In the genomic region with DNA sequence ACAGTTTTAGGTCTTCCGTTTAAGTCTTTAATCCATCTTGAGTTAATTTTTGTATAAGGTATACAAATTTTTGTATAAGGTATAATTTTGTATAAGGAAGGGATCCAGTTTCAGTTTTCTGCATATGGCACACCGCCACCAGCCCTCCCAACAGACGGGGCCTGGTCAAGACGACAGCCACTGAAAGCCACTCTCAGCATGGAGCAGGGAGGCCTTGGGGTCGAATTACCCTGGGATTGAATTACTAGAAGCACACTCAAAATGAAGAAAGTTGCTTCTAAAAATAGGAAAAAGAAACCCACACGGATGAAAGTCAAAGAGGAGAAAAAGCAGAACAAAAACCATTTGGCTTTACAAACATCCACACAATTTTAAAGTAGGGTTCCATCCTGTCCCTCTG, we compare ENCODE assay signal across 27 cellular contexts.
DNase-seq lines count a peak whose midpoint lies in the region; ATAC-seq and TF ChIP-seq lines count a peak whose summit lies in the region.
"Had no signal": no experiment of that assay in that cellular context is flagged by ENCODE, and none has a peak within 500 bp of the region (broad histone marks: within the 10 kb centered on the region; RNA-seq: fewer than 3 reads in every experiment).

No MANE protein-coding gene starts in this region.

- TF ChIP-seq CTCF in GM23338 (conservative IDR thresholded peaks at IDR 0.05; ENCODE audit: low read depth in 2 of 2) (no peak), lower leg skin (IDR thresholded peaks at IDR 0.05) (no peak)

- no peak overlapping the region for H2BK15ac ChIP-seq in mesendoderm (replicated peaks; ENCODE audit: low read depth)

- H2BK120ac ChIP-seq in mesendoderm (ENCODE audit: low read depth, low read length) = no peak overlapping the region

- peaks cover 2% of the 10 kb centered on the region for H3K27me3 Mint-ChIP-seq in GM23338 (ENCODE audit: insufficient read depth, low read depth, poor library complexity)
- H3K27me3 Mint-ChIP-seq: activated CD4-positive, alpha-beta memory T cell treated with anti-CD3 and anti-CD28 coated beads for 36 hours; activated naive CD4-positive, alpha-beta T cell treated with anti-CD3 and anti-CD28 coated beads, Interleukin-2, amount 10 ng/mL, durations not matched to agents 7 days and 5 days; IgD-negative memory B cell had no signal

- no peak overlapping the region for H3K4me3 ChIP-seq in GM23338
- no peak overlapping the region for H3K4me3 ChIP-seq in mesendoderm (ENCODE audit: low read length)
- no peak overlapping the region for H3K4me3 ChIP-seq in lower leg skin (ENCODE audit: low read depth, poor library complexity, severe bottlenecking)
- H3K4me3 ChIP-seq: breast epithelium, lung, right atrium auricular region, transverse colon had no signal

- H3F3A ChIP-seq in GM23338 (replicated peaks; ENCODE audit: low read depth) = no peaks in the 10 kb centered on the region

- H3K18ac ChIP-seq in mesendoderm (ENCODE audit: low read length) = peak overlapping the region; percentile 23

- no peak overlapping the region for H3K27ac ChIP-seq in GM23338 (ENCODE audit: low read depth)
- H3K27ac ChIP-seq in mesendoderm (ENCODE audit: low read depth, low read length) = no peak overlapping the region
- H3K27ac ChIP-seq: breast epithelium, right atrium auricular region, transverse colon had no signal

- no peak overlapping the region for H3K4ac ChIP-seq in mesendoderm (ENCODE audit: low read depth, low read length)

- H3K4me2 ChIP-seq in GM23338 (peak overlapping the region; percentile 3; the same call in 1 of the 2 replicates), mesendoderm (ENCODE audit: low read length) (no peak overlapping the region)

- H3K9ac ChIP-seq in mesendoderm (ENCODE audit: low read length) = no peak overlapping the region

- intact Hi-C loops in lower leg skin (cut with DNase I; ENCODE audit: low total_unique reads) = no loop called here

- H3K9me3 Mint-ChIP-seq in GM23338 = no peaks in the 10 kb centered on the region; the same call in 2 of the 3 replicates

- no peak overlapping the region for H4K5ac ChIP-seq in mesendoderm (ENCODE audit: low read length)

- no peak overlapping the region for H3K56ac ChIP-seq in mesendoderm (ENCODE audit: low read length)

- peak overlapping the region; percentile 2; the same call in 1 of the 2 replicates for H2AFZ ChIP-seq in GM23338

- no peak overlapping the region for H4K8ac ChIP-seq in mesendoderm (ENCODE audit: low read depth, low read length)

- H3K23ac ChIP-seq in mesendoderm (ENCODE audit: low read length) = no peak overlapping the region

- no peak overlapping the region for H3K27ac Mint-ChIP-seq in GM23338
- H3K27ac Mint-ChIP-seq: activated CD4-positive, alpha-beta memory T cell treated with anti-CD3 and anti-CD28 coated beads for 36 hours; activated naive CD4-positive, alpha-beta T cell treated with anti-CD3 and anti-CD28 coated beads, Interleukin-2, amount 10 ng/mL, durations not matched to agents 7 days and 5 days; IgD-negative memory B cell had no signal

- H3K4me1 ChIP-seq in GM23338 (ENCODE audit: insufficient read depth) (peaks cover 14% of the 10 kb centered on the region), mesendoderm (ENCODE audit: control insufficient read depth, low read depth, low read length) (no peaks in the 10 kb centered on the region)
- H3K4me1 ChIP-seq: breast epithelium, right atrium auricular region, transverse colon had no signal

- TF ChIP-seq POLR2A in lower leg skin (IDR thresholded peaks at IDR 0.05) = no peak

- no peak overlapping the region for H3K4me3 Mint-ChIP-seq in GM23338
- H3K4me3 Mint-ChIP-seq: activated CD4-positive, alpha-beta memory T cell treated with anti-CD3 and anti-CD28 coated beads for 36 hours; activated naive CD4-positive, alpha-beta T cell treated with anti-CD3 and anti-CD28 coated beads, Interleukin-2, amount 10 ng/mL, durations not matched to agents 7 days and 5 days; IgD-negative memory B cell; neural crest cell had no signal

- H4K20me1 ChIP-seq in GM23338 (replicated peaks; ENCODE audit: insufficient read depth) = no peaks in the 10 kb centered on the region

- peak; percentile 60 for ATAC-seq in GM23338
- ATAC-seq: Panc1 had no signal

- no peaks in the 10 kb centered on the region for H3K36me3 ChIP-seq in GM23338 (ENCODE audit: insufficient read depth)
- no peaks in the 10 kb centered on the region for H3K36me3 ChIP-seq in mesendoderm (ENCODE audit: control insufficient read depth, insufficient read depth, low read length)
- H3K36me3 ChIP-seq: breast epithelium, right atrium auricular region, transverse colon had no signal

- no peak overlapping the region for H2BK5ac ChIP-seq in mesendoderm (ENCODE audit: low read length)

- H3K4me1 Mint-ChIP-seq in GM23338 = peaks cover 28% of the 10 kb centered on the region
- H3K4me1 Mint-ChIP-seq: activated naive CD4-positive, alpha-beta T cell treated with anti-CD3 and anti-CD28 coated beads, Interleukin-2, amount 10 ng/mL, durations not matched to agents 7 days and 5 days; IgD-negative memory B cell had no signal

- no peak overlapping the region for H2AK5ac ChIP-seq in mesendoderm (ENCODE audit: low read length)

- no CpG with 5 or more reads among the region's 6 CpGs for WGBS in mesendoderm (ENCODE audit: extremely low coverage, insufficient coverage, low lambda C conversion rate)
- WGBS in lower leg skin, 2 donors = 67 to 73% methylated on average over 6 of the region's 6 CpGs

- peaks cover 5% of the 10 kb centered on the region for H3K9me2 ChIP-seq in GM23338 (ENCODE audit: insufficient read depth)

- no peaks in the 10 kb centered on the region for H3K27me3 ChIP-seq in GM23338 (ENCODE audit: insufficient read depth)
- H3K27me3 ChIP-seq in mesendoderm (ENCODE audit: insufficient read depth, low read length, poor library complexity) = no peaks in the 10 kb centered on the region
- H3K27me3 ChIP-seq: breast epithelium, right atrium auricular region, transverse colon had no signal

- H3K79me2 ChIP-seq in GM23338 (replicated peaks; ENCODE audit: insufficient read depth) = no peaks in the 10 kb centered on the region
- no peaks in the 10 kb centered on the region for H3K79me2 ChIP-seq in mesendoderm (ENCODE audit: control insufficient read depth, insufficient read depth, low read length)

- H3K36me3 Mint-ChIP-seq in GM23338 (ENCODE audit: low read depth) = 0 out of 3 replicates have a peak, but pooled peaks cover 3% of the 10 kb centered on the region
- H3K36me3 Mint-ChIP-seq: activated CD4-positive, alpha-beta memory T cell treated with anti-CD3 and anti-CD28 coated beads for 36 hours; activated naive CD4-positive, alpha-beta T cell treated with anti-CD3 and anti-CD28 coated beads, Interleukin-2, amount 10 ng/mL, durations not matched to agents 7 days and 5 days had no signal

- no peaks in the 10 kb centered on the region for H3K79me1 ChIP-seq in mesendoderm (ENCODE audit: low read length)

- peak; percentile 21 for DNase-seq in GM23338 (ENCODE audit: low spot score)
- DNase-seq in NCI-H146 (lab: John Stamatoyannopoulos, UW) = peak; percentile 38
- DNase-seq in NCI-H524 treated with DMSO at 0.1 percent for 48 hours (lab: John Stamatoyannopoulos, UW) = peak; percentile 52
- no peak for DNase-seq in mesendoderm
- DNase-seq in lower leg skin (ENCODE audit: low spot score in 2 of 2) = no peak
- DNase-seq in anterior cingulate cortex (lab: John Stamatoyannopoulos, UW) = no peak
- DNase-seq in NOMO-1 treated with dmso at 0.1 percent for 144 hours (lab: John Stamatoyannopoulos, UW; ENCODE audit: unreplicated experiment) = no peak
- DNase-seq: activated CD4-positive, alpha-beta memory T cell treated with anti-CD3 and anti-CD28 coated beads for 36 hours; activated CD4-positive, CD25-positive, alpha-beta regulatory T cell; activated CD8-positive, alpha-beta memory T cell treated with anti-CD3 and anti-CD28 coated beads, Interleukin-2, amount 50 U/mL, for 4 hours; activated naive CD4-positive, alpha-beta T cell treated with anti-CD3 and anti-CD28 coated beads, Interleukin-2, amount 10 ng/mL, durations not matched to agents 7 days and 5 days; C1 segment of cervical spinal cord; COR-L47; DMS53; HCEC 1CT; head of caudate nucleus; NCI-H1436; NCI-H446 treated with DMSO at 0.1 percent for 48 hours; SIG-M5; stimulated activated CD4-positive, alpha-beta T cell treated with anti-CD3 and anti-CD28 coated beads, Interleukin-2, amount 100 ng/mL, for 24 hours; transverse colon had no signal

TF ChIP-seq in GM23338, 12 proteins besides CTCF, POLR2A, EP300 and RAD21:
- no peak for TF ChIP-seq JUNB (IDR thresholded peaks at IDR 0.05; ENCODE audit: unreplicated experiment)
TF ChIP-seq in GM23338: peak in this region for 0.

Comparison
In these comparisons a context has a peak if more than half of its experiments do, and no peak if none do; other contexts are left out.
1. DNase-seq: peak in GM23338 (single experiment), NCI-H146 (single experiment) and NCI-H524 treated with DMSO at 0.1 percent for 48 hours (single experiment); none in mesendoderm (single experiment), lower leg skin (0 of 2), anterior cingulate cortex (0 of 58) and NOMO-1 treated with dmso at 0.1 percent for 144 hours (single experiment).